11 cellular contexts compared by ENCODE assay signal in genomic region chr9:110141118-110141797, GRCh38.
DNase-seq lines count a peak whose midpoint lies in the region; ATAC-seq and TF ChIP-seq lines count a peak whose summit lies in the region.
"Had no signal": no experiment of that assay in that cellular context is flagged by ENCODE, and none has a peak within 500 bp of the region (broad histone marks: within the 10 kb centered on the region; RNA-seq: fewer than 3 reads in every experiment).

No MANE protein-coding gene starts in this region.

- DNase-seq in HFFc6 (peak; percentile 97), astrocyte of the cerebellum (ENCODE audit: low read depth) (peak; percentile 95), hepatic stellate cell (ENCODE audit: low spot score) (peak; percentile 84), stromal cell of bone marrow (ENCODE audit: low read depth) (peak; percentile 96), putamen (ENCODE audit: low spot score) (no peak), NCI-H2081 (lab: John Stamatoyannopoulos, UW) (no peak)
- DNase-seq in activated T-cell treated with anti-CD3 and anti-CD28 coated beads, Interleukin-2, amount 50 U/mL, for 24 hours: no peak
- DNase-seq: activated T-cell treated with anti-CD3 and anti-CD28 coated beads, Interleukin-2, amount 50 U/mL, for 48 hours; SIG-M5; stimulated activated naive CD8-positive, alpha-beta T cell treated with anti-CD3 and anti-CD28 coated beads, Interleukin-15, amount 100 ng/mL, for 72 hours had no signal

- peak overlapping the region; percentile 70 for H3K4me3 Mint-ChIP-seq in HFFc6
- no peak overlapping the region for H3K4me3 Mint-ChIP-seq in activated T-cell treated with anti-CD3 and anti-CD28 coated beads, Interleukin-2, amount 50 U/mL, for 24 hours
- H3K4me3 Mint-ChIP-seq: stimulated activated naive CD8-positive, alpha-beta T cell treated with anti-CD3 and anti-CD28 coated beads, Interleukin-15, amount 100 ng/mL, for 72 hours had no signal

- TF ChIP-seq CTCF in HFFc6 (IDR thresholded peaks at IDR 0.05) (no peak), astrocyte of the cerebellum (IDR thresholded peaks at IDR 0.05; ENCODE audit: low read depth, low read length, missing control alignments) (no peak)

- H3K9me3 Mint-ChIP-seq in HFFc6: no peaks in the 10 kb centered on the region
- no peaks in the 10 kb centered on the region for H3K9me3 Mint-ChIP-seq in activated T-cell treated with anti-CD3 and anti-CD28 coated beads, Interleukin-2, amount 50 U/mL, for 24 hours

- H3K4me3 ChIP-seq in astrocyte of the cerebellum (ENCODE audit: low read depth, low read length): no peak overlapping the region

- H3K4me1 Mint-ChIP-seq in HFFc6 (ENCODE audit: low read depth): peaks cover 86% of the 10 kb centered on the region
- peaks cover 30% of the 10 kb centered on the region for H3K4me1 Mint-ChIP-seq in activated T-cell treated with anti-CD3 and anti-CD28 coated beads, Interleukin-2, amount 50 U/mL, for 24 hours (ENCODE audit: low read depth)

- H3K27ac Mint-ChIP-seq in HFFc6: peak overlapping the region; percentile 90
- no peak overlapping the region for H3K27ac Mint-ChIP-seq in activated T-cell treated with anti-CD3 and anti-CD28 coated beads, Interleukin-2, amount 50 U/mL, for 24 hours
- H3K27ac Mint-ChIP-seq: stimulated activated naive CD8-positive, alpha-beta T cell treated with anti-CD3 and anti-CD28 coated beads, Interleukin-15, amount 100 ng/mL, for 72 hours had no signal

- H3K27me3 Mint-ChIP-seq in HFFc6 (ENCODE audit: insufficient read depth): peaks cover 4% of the 10 kb centered on the region
- H3K27me3 Mint-ChIP-seq in activated T-cell treated with anti-CD3 and anti-CD28 coated beads, Interleukin-2, amount 50 U/mL, for 24 hours: no peaks in the 10 kb centered on the region

- in situ Hi-C loops in astrocyte of the cerebellum (cut with HindIII; ENCODE audit: low sequenced_read_pairs): no loop called here

- peaks cover 49% of the 10 kb centered on the region for H3K36me3 Mint-ChIP-seq in HFFc6 (ENCODE audit: low read depth)
- peaks cover 19% of the 10 kb centered on the region for H3K36me3 Mint-ChIP-seq in activated T-cell treated with anti-CD3 and anti-CD28 coated beads, Interleukin-2, amount 50 U/mL, for 24 hours (ENCODE audit: low read depth)

- ATAC-seq in activated CD4-positive, CD25-positive, alpha-beta regulatory T cell treated with anti-CD3 and anti-CD28 coated beads, Interleukin-2, amount 50 U/mL, for 24 hours: no peak
- ATAC-seq: stimulated activated naive CD8-positive, alpha-beta T cell treated with anti-CD3 and anti-CD28 coated beads, Interleukin-15, amount 100 ng/mL, for 72 hours had no signal

Comparison
In these comparisons a context has a peak if more than half of its experiments do, and no peak if none do; other contexts are left out.
1. DNase-seq: peak in HFFc6 (single experiment), astrocyte of the cerebellum (single experiment), hepatic stellate cell (single experiment) and stromal cell of bone marrow (single experiment); none in putamen (single experiment), activated T-cell treated with anti-CD3 and anti-CD28 coated beads, Interleukin-2, amount 50 U/mL, for 24 hours (single experiment) and NCI-H2081 (0 of 2).